10 cellular contexts compared by ENCODE assay signal in the genomic region with DNA sequence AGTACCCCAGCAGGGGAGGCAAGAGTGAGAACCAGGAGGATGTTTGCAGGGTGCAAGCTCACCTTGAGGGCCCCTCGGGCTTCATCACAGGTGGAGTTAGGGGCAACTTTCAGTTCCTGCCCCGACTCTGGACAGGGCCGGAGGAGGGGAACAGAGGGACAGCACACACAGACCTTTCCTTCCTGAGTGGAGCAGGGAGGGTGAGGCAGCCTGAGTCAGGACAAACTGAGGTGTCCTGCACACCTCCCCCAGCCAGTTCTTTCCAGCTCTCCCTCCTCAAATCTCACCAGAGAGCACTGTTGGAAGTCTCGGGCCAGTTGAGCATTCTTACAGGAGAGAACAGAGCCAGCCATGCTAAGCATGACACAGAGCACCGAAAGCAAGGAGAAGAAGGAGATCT. TPM values are rescaled to one million over a fixed set of nuclear protein-coding genes. Genes with fewer than 3 reads are reported as not detected.
DNase-seq lines count a peak whose midpoint lies in the region; ATAC-seq, FAIRE-seq and TF ChIP-seq lines count a peak whose summit lies in the region.
"Had no signal": no experiment of that assay in that cellular context is flagged by ENCODE, and none has a peak within 500 bp of the region (broad histone marks: within the 10 kb centered on the region; RNA-seq: fewer than 3 reads in every experiment).

No MANE protein-coding gene starts in this region.

- FAIRE-seq in HepG2 (lab: Jason Lieb, UNC): no peak
- FAIRE-seq: colon had no signal

- H3K27ac ChIP-seq in HepG2 (ENCODE audit: extremely low read length, insufficient read depth, low read length): peak overlapping the region; percentile 4
- H3K27ac ChIP-seq in right lobe of liver: no peak overlapping the region
- no peak overlapping the region for H3K27ac ChIP-seq in left lung

- H4K20me1 ChIP-seq in HepG2 (ENCODE audit: insufficient read depth, low read length): no peaks in the 10 kb centered on the region

- H3K79me2 ChIP-seq in HepG2 (ENCODE audit: insufficient read depth, low read length): peaks cover 8% of the 10 kb centered on the region

- TF ChIP-seq POLR2A in HepG2 (IDR thresholded peaks at IDR 0.05; ENCODE audit: insufficient read depth in 1 of 2, low read depth in 2 of 2, low read length in 2 of 2) (no peak), right lobe of liver (IDR thresholded peaks at IDR 0.05) (no peak)

- peak overlapping the region; percentile 99 for H3K4me2 ChIP-seq in HepG2 (ENCODE audit: low read depth, low read length)

- H3K4me1 ChIP-seq in HepG2 (ENCODE audit: insufficient read depth, low read length) (peaks cover 45% of the 10 kb centered on the region), right lobe of liver (peaks cover 0 to 16% (median 0%) of the 10 kb centered on the region in 4 donors), left lung (peaks cover 21 to 44% of the 10 kb centered on the region in 2 donors)

- H3K27me3 ChIP-seq in HepG2 (ENCODE audit: control insufficient read depth in 1 of 2, insufficient read depth in 2 of 2, low read length in 2 of 2): no peaks in the 10 kb centered on the region
- no peaks in the 10 kb centered on the region for H3K27me3 ChIP-seq in right lobe of liver
- no peaks in the 10 kb centered on the region for H3K27me3 ChIP-seq in left lung

- DNase-seq in HepG2 (ENCODE audit: low spot score) (no peak), right lobe of liver (no peak), astrocyte of the hippocampus (ENCODE audit: low read depth, low spot score) (peak; percentile 34), left lung (no peak), NCI-H510A treated with DMSO at 0.1 percent for 48 hours (lab: John Stamatoyannopoulos, UW) (no peak), NCI-H446 (lab: John Stamatoyannopoulos, UW) (no peak)
- DNase-seq: NK-92 treated with Interleukin-12 subunit alpha and Interleukin-12 subunit beta, amount 100 ng/mL, for 24 hours had no signal

- CTCF ChIA-PET in HepG2 (lab: Yijun Ruan, JAX; ENCODE audit: low intra/inter-chr PET ratio, low total read pairs): no interaction called here

- H3K4me3 ChIP-seq in HepG2 (replicated peaks in 1 of 3; ENCODE audit: insufficient read depth in 1 of 3, low read depth in 2 of 3, low read length in 3 of 3) (peak overlapping the region; percentile 16 to 83 (median 72); a peak in 4 of 6 replicates), right lobe of liver (no peak overlapping the region), left lung (peak overlapping the region; percentile 67 to 76)

- TF ChIP-seq EP300 in HepG2 (IDR thresholded peaks at IDR 0.05; ENCODE audit: low read depth in 2 of 2, low read length in 2 of 2) (no peak), HepG2 (CRISPR knock-in tag; IDR thresholded peaks at IDR 0.05; ENCODE audit: borderline replicate concordance) (no peak)

- intact Hi-C loops in HepG2 (cut with micrococcal nuclease; ENCODE audit: unreplicated experiment) (no loop called here), right lobe of liver (cut with DNase I) (loop anchor here in 1 of 2 donors (5.0 kb wide), 1 partner anchor 74 kb away; no protein-coding TSS in a partner anchor), left lung (cut with DNase I) (no loop called here)

- TF ChIP-seq RAD21 in HepG2 (CRISPR knock-in tag; IDR thresholded peaks at IDR 0.05): no peak

- in situ Hi-C loops in HepG2 (cut with HindIII; ENCODE audit: extremely low pct_ligation_motif_present, low pct_unique_long_range_greater_than_20kb): loop anchor here (10.0 kb wide), 1 partner anchor 51 kb away; a partner anchor contains a TSS

- TF ChIP-seq CTCF in HepG2 (CRISPR knock-in tag; IDR thresholded peaks at IDR 0.05) (no peak), right lobe of liver (IDR thresholded peaks at IDR 0.05) (no peak), left lung (IDR thresholded peaks at IDR 0.05) (no peak)

- no TSS peak for BruUV-seq in HepG2 (replicated peaks; lab: Mats Ljungman, UMichigan)

- POLR2A ChIA-PET in HepG2 (lab: Yijun Ruan, JAX): no interaction called here

- H3K36me3 ChIP-seq in HepG2 (replicated peaks in 1 of 2; ENCODE audit: control insufficient read depth in 1 of 2, insufficient read depth in 2 of 2, low read length in 2 of 2): peaks cover 3 to 5% of the 10 kb centered on the region in 2 experiments; a peak in 2 of 5 replicates
- peaks cover 0 to 13% (median 0%) of the 10 kb centered on the region in 4 donors for H3K36me3 ChIP-seq in right lobe of liver
- peaks cover 0 to 23% of the 10 kb centered on the region in 2 donors for H3K36me3 ChIP-seq in left lung

- H2AFZ ChIP-seq in HepG2 (ENCODE audit: low read length): no peak overlapping the region

- H3K9ac ChIP-seq in HepG2 (ENCODE audit: insufficient read depth, low read depth, low read length): peak overlapping the region; percentile 72; the same call in 1 of the 2 replicates

- 48% methylated on average over 5 of the region's 5 CpGs for WGBS in HepG2 (ENCODE audit: low lambda C conversion rate)
- WGBS in right lobe of liver (ENCODE audit: insufficient coverage, low coverage, low lambda C conversion rate, missing lambda C conversion rate): 50% methylated on average over 1 of the region's 5 CpGs

- ATAC-seq in HepG2 (no peak), right lobe of liver (no peak), left lung (no peak), HG03097 (IDR thresholded peaks at IDR 0.05; ENCODE audit: low FRiP score, unreplicated experiment) (no peak), GM19395 (IDR thresholded peaks at IDR 0.05; ENCODE audit: unreplicated experiment) (no peak)

- H3K9me3 ChIP-seq in HepG2 (ENCODE audit: low read length) (no peaks in the 10 kb centered on the region), right lobe of liver (no peaks in the 10 kb centered on the region), left lung (no peaks in the 10 kb centered on the region)

RNA-seq across cellular contexts. Expression of a gene that starts 1.5 kb away (rescaled TPM):
- 4.1 and 6.2 TPM in 2 replicates for total RNA-seq in HepG2 (2016; rRNA removed; fragmentation: Illumina TruSeq; extraction: Trizol)
- total RNA-seq in HepG2 (2016; cell fraction: cytosol; rRNA removed; fragmentation: Illumina TruSeq; extraction: Trizol; ENCODE audit: low read depth): 3.6 and 4.8 TPM in 2 replicates
- total RNA-seq in HepG2 (2016; cell fraction: insoluble cytoplasmic fraction; rRNA removed; fragmentation: Illumina TruSeq; extraction: Trizol): 3.2 and 5.5 TPM in 2 replicates
- 12.9 and 13.0 TPM in 2 replicates for total RNA-seq in HepG2 (2016; cell fraction: membrane; rRNA removed; fragmentation: Illumina TruSeq; extraction: Trizol)
- total RNA-seq in HepG2 (2016; cell fraction: nucleus; rRNA removed; fragmentation: Illumina TruSeq; extraction: Trizol): 6.9 and 8.6 TPM in 2 replicates
- polyA plus RNA-seq in HepG2 (2011; rRNA removed): 9.9 and 11.9 TPM in 2 replicates
- 7.8 and 10.3 TPM in 2 replicates for polyA plus RNA-seq in HepG2 (2011; cell fraction: cytosol; rRNA removed)
- polyA plus RNA-seq in HepG2 (2011; cell fraction: nucleus; rRNA removed): 18.3 and 21.0 TPM in 2 replicates
- polyA plus RNA-seq in HepG2 (2012): 18.4 and 22.0 TPM in 2 replicates
- polyA plus RNA-seq in HepG2 (2016; cell fraction: cytosol; fragmentation: Illumina TruSeq; extraction: Trizol; ENCODE audit: low read depth): 22.1 and 24.0 TPM in 2 replicates
- polyA plus RNA-seq in HepG2 (2016; cell fraction: insoluble cytoplasmic fraction; fragmentation: Illumina TruSeq; extraction: Trizol; ENCODE audit: low read depth): 19.7 and 25.6 TPM in 2 replicates
- polyA plus RNA-seq in HepG2 (2016; cell fraction: membrane; fragmentation: Illumina TruSeq; extraction: Trizol; ENCODE audit: low read depth): 49.9 and 57.1 TPM in 2 replicates
- polyA plus RNA-seq in HepG2 (2016; cell fraction: nucleus; fragmentation: Illumina TruSeq; extraction: Trizol; ENCODE audit: insufficient read depth, low read depth): 28.1 and 33.5 TPM in 2 replicates
- polyA minus RNA-seq in HepG2 (2011; rRNA and poly(A)+ RNA removed; ENCODE audit: low replicate concordance): 7.5 and 12.8 TPM in 2 replicates
- polyA minus RNA-seq in HepG2 (2011; cell fraction: cytosol; rRNA and poly(A)+ RNA removed): 8.1 and 9.3 TPM in 2 replicates
- polyA minus RNA-seq in HepG2 (2011; cell fraction: nucleus; rRNA and poly(A)+ RNA removed): 3.7 and 4.4 TPM in 2 replicates
- 10 to 100 TPM in 2 of 6 experiments, 1 to 10 TPM in 4; 7.2 to 13.0 (median 9.6) TPM for total RNA-seq in right lobe of liver
- total RNA-seq in left lung: 10 to 100 TPM; 23.2 to 33.5 TPM

RNA-seq across cellular contexts. Expression of a gene that starts 8.4 kb away (rescaled TPM):
- total RNA-seq in HepG2 (2016; rRNA removed; fragmentation: Illumina TruSeq; extraction: Trizol) (27.0 and 46.8 TPM in 2 replicates), right lobe of liver (10 to 100 TPM; 27.9 to 63.4 (median 29.2) TPM), left lung (10 to 100 TPM; 63.1 to 85.3 TPM)
- 16.4 and 20.0 TPM in 2 replicates for total RNA-seq in HepG2 (2016; cell fraction: cytosol; rRNA removed; fragmentation: Illumina TruSeq; extraction: Trizol; ENCODE audit: low read depth)
- 29.6 and 44.4 TPM in 2 replicates for total RNA-seq in HepG2 (2016; cell fraction: insoluble cytoplasmic fraction; rRNA removed; fragmentation: Illumina TruSeq; extraction: Trizol)
- total RNA-seq in HepG2 (2016; cell fraction: membrane; rRNA removed; fragmentation: Illumina TruSeq; extraction: Trizol): 22.9 and 28.4 TPM in 2 replicates
- total RNA-seq in HepG2 (2016; cell fraction: nucleus; rRNA removed; fragmentation: Illumina TruSeq; extraction: Trizol): 37.1 and 38.5 TPM in 2 replicates
- polyA plus RNA-seq in HepG2 (2011; rRNA removed): 83.3 and 92.5 TPM in 2 replicates
- 94.5 and 95.0 TPM in 2 replicates for polyA plus RNA-seq in HepG2 (2011; cell fraction: cytosol; rRNA removed)
- polyA plus RNA-seq in HepG2 (2011; cell fraction: nucleus; rRNA removed): 74.3 and 75.6 TPM in 2 replicates
- 30.4 and 37.1 TPM in 2 replicates for polyA plus RNA-seq in HepG2 (2012)
- polyA plus RNA-seq in HepG2 (2016; cell fraction: cytosol; fragmentation: Illumina TruSeq; extraction: Trizol; ENCODE audit: low read depth): 28.3 and 28.6 TPM in 2 replicates
- polyA plus RNA-seq in HepG2 (2016; cell fraction: insoluble cytoplasmic fraction; fragmentation: Illumina TruSeq; extraction: Trizol; ENCODE audit: low read depth): 45.8 and 52.3 TPM in 2 replicates
- polyA plus RNA-seq in HepG2 (2016; cell fraction: membrane; fragmentation: Illumina TruSeq; extraction: Trizol; ENCODE audit: low read depth): 37.1 and 38.2 TPM in 2 replicates
- 82.5 and 83.5 TPM in 2 replicates for polyA plus RNA-seq in HepG2 (2016; cell fraction: nucleus; fragmentation: Illumina TruSeq; extraction: Trizol; ENCODE audit: insufficient read depth, low read depth)
- polyA minus RNA-seq in HepG2 (2011; rRNA and poly(A)+ RNA removed; ENCODE audit: low replicate concordance): 118 and 271 TPM in 2 replicates
- polyA minus RNA-seq in HepG2 (2011; cell fraction: cytosol; rRNA and poly(A)+ RNA removed): 33.3 and 39.4 TPM in 2 replicates
- polyA minus RNA-seq in HepG2 (2011; cell fraction: nucleus; rRNA and poly(A)+ RNA removed): 16.9 and 21.4 TPM in 2 replicates

RNA-seq across cellular contexts. Expression of a gene that starts 19.5 kb away (rescaled TPM):
- total RNA-seq in HepG2 (2016; rRNA removed; fragmentation: Illumina TruSeq; extraction: Trizol) (10.1 and 20.1 TPM in 2 replicates), right lobe of liver (10 to 100 TPM; 10.4 to 29.2 (median 20.2) TPM), left lung (10 to 100 TPM; 45.4 to 55.2 TPM)
- total RNA-seq in HepG2 (2016; cell fraction: cytosol; rRNA removed; fragmentation: Illumina TruSeq; extraction: Trizol; ENCODE audit: low read depth): 8.5 and 11.8 TPM in 2 replicates
- total RNA-seq in HepG2 (2016; cell fraction: insoluble cytoplasmic fraction; rRNA removed; fragmentation: Illumina TruSeq; extraction: Trizol): 10.6 and 19.2 TPM in 2 replicates
- 9.3 and 12.0 TPM in 2 replicates for total RNA-seq in HepG2 (2016; cell fraction: membrane; rRNA removed; fragmentation: Illumina TruSeq; extraction: Trizol)
- 23.9 and 32.6 TPM in 2 replicates for total RNA-seq in HepG2 (2016; cell fraction: nucleus; rRNA removed; fragmentation: Illumina TruSeq; extraction: Trizol)
- 73.5 and 74.0 TPM in 2 replicates for polyA plus RNA-seq in HepG2 (2011; rRNA removed)
- polyA plus RNA-seq in HepG2 (2011; cell fraction: cytosol; rRNA removed): 23.9 and 24.4 TPM in 2 replicates
- 317 and 392 TPM in 2 replicates for polyA plus RNA-seq in HepG2 (2011; cell fraction: nucleus; rRNA removed)
- 31.3 and 32.7 TPM in 2 replicates for polyA plus RNA-seq in HepG2 (2012)
- polyA plus RNA-seq in HepG2 (2016; cell fraction: cytosol; fragmentation: Illumina TruSeq; extraction: Trizol; ENCODE audit: low read depth): 3.0 and 3.3 TPM in 2 replicates
- polyA plus RNA-seq in HepG2 (2016; cell fraction: insoluble cytoplasmic fraction; fragmentation: Illumina TruSeq; extraction: Trizol; ENCODE audit: low read depth): 15.8 and 17.9 TPM in 2 replicates
- polyA plus RNA-seq in HepG2 (2016; cell fraction: membrane; fragmentation: Illumina TruSeq; extraction: Trizol; ENCODE audit: low read depth): 7.6 TPM in 2 replicates
- 110 and 120 TPM in 2 replicates for polyA plus RNA-seq in HepG2 (2016; cell fraction: nucleus; fragmentation: Illumina TruSeq; extraction: Trizol; ENCODE audit: insufficient read depth, low read depth)
- polyA minus RNA-seq in HepG2 (2011; rRNA and poly(A)+ RNA removed; ENCODE audit: low replicate concordance): 47.2 and 97.7 TPM in 2 replicates
- 12.4 and 13.9 TPM in 2 replicates for polyA minus RNA-seq in HepG2 (2011; cell fraction: cytosol; rRNA and poly(A)+ RNA removed)
- polyA minus RNA-seq in HepG2 (2011; cell fraction: nucleus; rRNA and poly(A)+ RNA removed): 94.1 and 94.6 TPM in 2 replicates

RNA-seq across cellular contexts. Expression of a gene that starts 23.5 kb away (rescaled TPM):
- total RNA-seq in HepG2 (2016; rRNA removed; fragmentation: Illumina TruSeq; extraction: Trizol) (1.3 and 2.4 TPM in 2 replicates), right lobe of liver (1 to 10 TPM in 4 of 6 experiments, under 1 TPM in 2; 0.56 to 1.6 (median 1.2) TPM), left lung (1 to 10 TPM; 2.4 to 3.8 TPM)
- total RNA-seq in HepG2 (2016; cell fraction: cytosol; rRNA removed; fragmentation: Illumina TruSeq; extraction: Trizol; ENCODE audit: low read depth): 0.44 and 0.51 TPM in 2 replicates
- 0.77 and 3.4 TPM in 2 replicates for total RNA-seq in HepG2 (2016; cell fraction: insoluble cytoplasmic fraction; rRNA removed; fragmentation: Illumina TruSeq; extraction: Trizol)
- 0.74 and 0.96 TPM in 2 replicates for total RNA-seq in HepG2 (2016; cell fraction: membrane; rRNA removed; fragmentation: Illumina TruSeq; extraction: Trizol)
- total RNA-seq in HepG2 (2016; cell fraction: nucleus; rRNA removed; fragmentation: Illumina TruSeq; extraction: Trizol): 5.8 and 5.9 TPM in 2 replicates
- 10.2 and 15.0 TPM in 2 replicates for polyA plus RNA-seq in HepG2 (2011; rRNA removed)
- polyA plus RNA-seq in HepG2 (2011; cell fraction: cytosol; rRNA removed): 3.4 and 4.0 TPM in 2 replicates
- 55.6 and 56.4 TPM in 2 replicates for polyA plus RNA-seq in HepG2 (2011; cell fraction: nucleus; rRNA removed)
- 6.1 and 7.0 TPM in 2 replicates for polyA plus RNA-seq in HepG2 (2012)
- 0.40 TPM in 2 replicates for polyA plus RNA-seq in HepG2 (2016; cell fraction: cytosol; fragmentation: Illumina TruSeq; extraction: Trizol; ENCODE audit: low read depth)
- polyA plus RNA-seq in HepG2 (2016; cell fraction: insoluble cytoplasmic fraction; fragmentation: Illumina TruSeq; extraction: Trizol; ENCODE audit: low read depth): 1.1 and 1.3 TPM in 2 replicates
- 0.72 and 0.85 TPM in 2 replicates for polyA plus RNA-seq in HepG2 (2016; cell fraction: membrane; fragmentation: Illumina TruSeq; extraction: Trizol; ENCODE audit: low read depth)
- 18.6 and 19.5 TPM in 2 replicates for polyA plus RNA-seq in HepG2 (2016; cell fraction: nucleus; fragmentation: Illumina TruSeq; extraction: Trizol; ENCODE audit: insufficient read depth, low read depth)
- 17.8 and 35.4 TPM in 2 replicates for polyA minus RNA-seq in HepG2 (2011; rRNA and poly(A)+ RNA removed; ENCODE audit: low replicate concordance)
- 1.4 and 3.0 TPM in 2 replicates for polyA minus RNA-seq in HepG2 (2011; cell fraction: cytosol; rRNA and poly(A)+ RNA removed)
- 8.8 and 11.3 TPM in 2 replicates for polyA minus RNA-seq in HepG2 (2011; cell fraction: nucleus; rRNA and poly(A)+ RNA removed)

RNA-seq across cellular contexts. Expression of a gene that starts 45.3 kb away (rescaled TPM):
- 64.5 and 71.5 TPM in 2 replicates for total RNA-seq in HepG2 (2016; rRNA removed; fragmentation: Illumina TruSeq; extraction: Trizol)
- 20.6 and 22.4 TPM in 2 replicates for total RNA-seq in HepG2 (2016; cell fraction: cytosol; rRNA removed; fragmentation: Illumina TruSeq; extraction: Trizol; ENCODE audit: low read depth)
- total RNA-seq in HepG2 (2016; cell fraction: insoluble cytoplasmic fraction; rRNA removed; fragmentation: Illumina TruSeq; extraction: Trizol): 65.0 and 76.3 TPM in 2 replicates
- total RNA-seq in HepG2 (2016; cell fraction: membrane; rRNA removed; fragmentation: Illumina TruSeq; extraction: Trizol): 23.2 and 26.5 TPM in 2 replicates
- 35.2 and 36.8 TPM in 2 replicates for total RNA-seq in HepG2 (2016; cell fraction: nucleus; rRNA removed; fragmentation: Illumina TruSeq; extraction: Trizol)
- 72.6 and 85.1 TPM in 2 replicates for polyA plus RNA-seq in HepG2 (2011; rRNA removed)
- polyA plus RNA-seq in HepG2 (2011; cell fraction: cytosol; rRNA removed): 61.1 and 90.3 TPM in 2 replicates
- polyA plus RNA-seq in HepG2 (2011; cell fraction: nucleus; rRNA removed): 55.1 and 59.0 TPM in 2 replicates
- 37.3 and 38.1 TPM in 2 replicates for polyA plus RNA-seq in HepG2 (2012)
- 25.0 and 25.6 TPM in 2 replicates for polyA plus RNA-seq in HepG2 (2016; cell fraction: cytosol; fragmentation: Illumina TruSeq; extraction: Trizol; ENCODE audit: low read depth)
- 73.9 and 74.4 TPM in 2 replicates for polyA plus RNA-seq in HepG2 (2016; cell fraction: insoluble cytoplasmic fraction; fragmentation: Illumina TruSeq; extraction: Trizol; ENCODE audit: low read depth)
- 19.9 and 21.6 TPM in 2 replicates for polyA plus RNA-seq in HepG2 (2016; cell fraction: membrane; fragmentation: Illumina TruSeq; extraction: Trizol; ENCODE audit: low read depth)
- 49.3 and 57.4 TPM in 2 replicates for polyA plus RNA-seq in HepG2 (2016; cell fraction: nucleus; fragmentation: Illumina TruSeq; extraction: Trizol; ENCODE audit: insufficient read depth, low read depth)
- 129 and 176 TPM in 2 replicates for polyA minus RNA-seq in HepG2 (2011; rRNA and poly(A)+ RNA removed; ENCODE audit: low replicate concordance)
- polyA minus RNA-seq in HepG2 (2011; cell fraction: cytosol; rRNA and poly(A)+ RNA removed): 27.0 and 36.4 TPM in 2 replicates
- polyA minus RNA-seq in HepG2 (2011; cell fraction: nucleus; rRNA and poly(A)+ RNA removed): 23.9 and 27.6 TPM in 2 replicates
- total RNA-seq in right lobe of liver: 10 to 100 TPM; 20.0 to 50.7 (median 23.9) TPM
- 10 to 100 TPM; 30.2 to 45.5 TPM for total RNA-seq in left lung

Comparison
In these comparisons a context has a peak if more than half of its experiments do, and no peak if none do; other contexts are left out.
1. H3K4me3 ChIP-seq: peak in HepG2 (3 of 3) and left lung (2 of 2); none in right lobe of liver (0 of 3).